In genomic region chr1:165630629-165631402, GRCh38 we compare ENCODE assay signal across 8 cellular contexts. TPM values are rescaled to one million over a fixed set of nuclear protein-coding genes. Genes with fewer than 3 reads are reported as not detected.
DNase-seq lines count a peak whose midpoint lies in the region; ATAC-seq and TF ChIP-seq lines count a peak whose summit lies in the region.

TSS of gene MGST3 (plus strand) at chr1:165631234. CDS start at chr1:165649848, 18,614 bp downstream.

- peaks cover 7% of the 10 kb centered on the region for H3K36me3 ChIP-seq in WERI-Rb-1
- H3K36me3 ChIP-seq in breast epithelium, result no peaks in the 10 kb centered on the region
- no peaks in the 10 kb centered on the region for H3K36me3 ChIP-seq in skeletal muscle tissue (ENCODE audit: control insufficient read depth in 3 of 3, insufficient read depth in 3 of 3, low read length in 3 of 3)

- H3K27ac ChIP-seq in WERI-Rb-1 (peak within 1 kb of the TSS; percentile 93), breast epithelium (peak within 1 kb of the TSS; percentile 92 to 94), skeletal muscle tissue (ENCODE audit: low read depth, low read length) (peak within 1 kb of the TSS; percentile 94)

- H3K4me1 ChIP-seq in breast epithelium (peaks cover 0 to 8% of the 10 kb centered on the region in 2 donors), skeletal muscle tissue (ENCODE audit: control insufficient read depth in 3 of 3, insufficient read depth in 3 of 3, low read length in 3 of 3) (peaks cover 18 to 31% (median 26%) of the 10 kb centered on the region in 3 donors)

- TF ChIP-seq CTCF in WERI-Rb-1 (IDR thresholded peaks at IDR 0.05; ENCODE audit: low read depth, low read length), result no peak
- no peak for TF ChIP-seq CTCF in breast epithelium (IDR thresholded peaks at IDR 0.05)

- H3K27me3 ChIP-seq in WERI-Rb-1 (ENCODE audit: insufficient read depth, low read depth, severe bottlenecking) (no peaks in the 10 kb centered on the region), breast epithelium (no peaks in the 10 kb centered on the region), skeletal muscle tissue (ENCODE audit: control insufficient read depth in 3 of 3, insufficient read depth in 3 of 3, low read length in 3 of 3) (no peaks in the 10 kb centered on the region)

- DNase-seq in AG08395 (ENCODE audit: low spot score) (peak; percentile 94), NCI-H2227 (lab: John Stamatoyannopoulos, UW; ENCODE audit: unreplicated experiment) (peak; percentile 97), WERI-Rb-1 (peak; percentile 96), breast epithelium (ENCODE audit: low spot score in 2 of 2) (peak; percentile 89 to 92)

- peak within 1 kb of the TSS; percentile 94 to 100 (median 97) for H3K9ac ChIP-seq in skeletal muscle tissue (ENCODE audit: low read depth in 1 of 3, low read length in 3 of 3)

- ATAC-seq in GM18909 (IDR thresholded peaks at IDR 0.05; ENCODE audit: poor library complexity, unreplicated experiment) (peak; percentile 85), HG03159 (IDR thresholded peaks at IDR 0.05; ENCODE audit: unreplicated experiment) (peak; percentile 85)

- H3K4me3 ChIP-seq in WERI-Rb-1 (ENCODE audit: low read depth, low read length) (peak within 1 kb of the TSS; percentile 93), breast epithelium (peak within 1 kb of the TSS; percentile 79 to 89 (median 79)), iPS-18c (ENCODE audit: insufficient read depth, low read depth, low read length) (peak within 1 kb of the TSS; percentile 85), skeletal muscle tissue (ENCODE audit: low read length in 3 of 3) (peak within 1 kb of the TSS; percentile 95 to 98 (median 96))

- intact Hi-C loops in breast epithelium (cut with DNase I; ENCODE audit: low total_unique reads), result loop anchor here (10.0 kb wide), 1 partner anchor 134 kb away; the partner anchor contains the start of gene TMCO1

- no peaks in the 10 kb centered on the region for H3K9me3 ChIP-seq in WERI-Rb-1 (ENCODE audit: severe bottlenecking)
- no peaks in the 10 kb centered on the region for H3K9me3 ChIP-seq in breast epithelium
- no peaks in the 10 kb centered on the region for H3K9me3 ChIP-seq in iPS-18c (ENCODE audit: control insufficient read depth, insufficient read depth, low read length)
- H3K9me3 ChIP-seq in skeletal muscle tissue (ENCODE audit: control insufficient read depth in 3 of 3, low read length in 3 of 3), result no peaks in the 10 kb centered on the region

- TF ChIP-seq POLR2A in breast epithelium (IDR thresholded peaks at IDR 0.05), result peak; percentile 43

RNA-seq across cellular contexts. Expression of gene MGST3, which starts in this region (rescaled TPM):
- total RNA-seq in breast epithelium (100 to 1,000 TPM; 140 to 318 (median 251) TPM), skeletal muscle tissue (170 TPM)

Comparison
In these comparisons a context has a peak if more than half of its experiments do, and no peak if none do; other contexts are left out.
1. Peak in every context shown above with its lines: DNase-seq, ATAC-seq, H3K4me3 ChIP-seq and H3K27ac ChIP-seq.